ENCODE assay signal across 8 cellular contexts in the genomic region with DNA sequence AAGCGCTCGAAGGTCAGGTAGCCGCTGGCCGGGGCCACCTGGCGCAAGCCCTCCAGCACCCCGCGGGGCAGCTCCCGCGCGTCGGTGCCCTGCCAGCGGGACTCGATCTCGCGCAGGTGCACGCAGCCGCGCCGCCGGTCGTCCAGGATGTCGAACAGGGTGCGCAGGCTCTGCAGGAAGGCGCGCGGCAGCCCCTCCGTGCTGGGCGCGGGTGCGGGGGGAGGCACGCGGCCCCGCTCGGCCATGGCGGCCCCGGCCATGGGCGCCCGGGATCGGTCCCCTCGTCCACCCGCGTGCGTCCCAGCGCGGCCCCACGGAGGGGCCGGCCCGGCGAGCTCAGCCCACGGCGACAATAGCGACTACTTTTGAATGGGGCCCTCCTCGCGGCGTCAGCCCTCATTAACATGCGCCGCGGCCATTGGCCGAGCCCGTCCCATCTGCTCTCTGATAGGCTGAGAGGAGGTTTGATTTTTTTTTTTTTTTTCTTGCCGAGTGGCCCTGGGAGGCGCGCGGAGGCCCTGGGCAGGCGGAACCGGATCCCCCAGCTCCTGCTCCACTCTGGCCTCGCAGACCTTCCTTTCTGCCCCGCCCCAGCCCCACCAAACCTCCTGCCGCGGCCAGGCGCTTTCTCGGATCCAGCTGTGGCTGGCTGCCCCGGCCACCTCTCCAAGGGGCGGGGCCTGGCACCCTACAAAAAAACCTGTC. TPM values are rescaled to one million over a fixed set of nuclear protein-coding genes. Genes with fewer than 3 reads are reported as not detected.
DNase-seq lines count a peak whose midpoint lies in the region; ATAC-seq and TF ChIP-seq lines count a peak whose summit lies in the region.

A gene with protein sequence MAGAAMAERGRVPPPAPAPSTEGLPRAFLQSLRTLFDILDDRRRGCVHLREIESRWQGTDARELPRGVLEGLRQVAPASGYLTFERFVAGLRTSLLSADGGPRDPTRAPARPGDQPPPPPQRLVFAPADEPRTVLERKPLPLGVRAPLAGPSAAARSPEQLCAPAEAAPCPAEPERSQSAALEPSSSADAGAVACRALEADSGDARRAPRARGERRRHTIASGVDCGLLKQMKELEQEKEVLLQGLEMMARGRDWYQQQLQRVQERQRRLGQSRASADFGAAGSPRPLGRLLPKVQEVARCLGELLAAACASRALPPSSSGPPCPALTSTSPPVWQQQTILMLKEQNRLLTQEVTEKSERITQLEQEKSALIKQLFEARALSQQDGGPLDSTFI (minus strand): TSS at position 357 of the 705 bp plus-strand sequence. CDS start 97 bp downstream, at position 260.

- ATAC-seq in natural killer cell treated with Interleukin-12 subunit alpha and Interleukin-12 subunit beta and Interleukin-15 and Interleukin-18, amount 100 ng/mL, for 72 hours, result peak; percentile 93 to 96
- ATAC-seq in stimulated activated naive CD8-positive, alpha-beta T cell treated with anti-CD3 and anti-CD28 coated beads, Interleukin-15, Interleukin-2, amounts not matched to agents 100 U/mL and 50 U/mL, for 24 hours, result peak; percentile 90

- H3K4me1 ChIP-seq in GM23248 (ENCODE audit: insufficient read depth) (no peaks in the 10 kb centered on the region), Loucy (ENCODE audit: insufficient read depth, low read length, poor library complexity, severe bottlenecking) (peaks cover 24% of the 10 kb centered on the region)

- H3K27ac Mint-ChIP-seq in activated T-helper 1 cell treated with anti-CD3 and anti-CD28 coated beads, Interleukin-12 subunit alpha, Interleukin-12 subunit beta, Interleukin-2, Interleukin-4 antibody, amounts not matched to agents 30 ng/mL and 10 ng/mL and 1 ng/mL, durations not matched to agents 14 hours and 24 hours and 36 hours, result peak within 1 kb of the TSS; percentile 91
- peak within 1 kb of the TSS; percentile 89 to 90 for H3K27ac Mint-ChIP-seq in natural killer cell treated with Interleukin-12 subunit alpha and Interleukin-12 subunit beta and Interleukin-15 and Interleukin-18, amount 100 ng/mL, for 72 hours

- H3K79me2 ChIP-seq in GM23248 (ENCODE audit: insufficient read depth), result no peaks in the 10 kb centered on the region
- H3K79me2 ChIP-seq in Loucy (ENCODE audit: insufficient read depth, low read length), result peaks cover 59% of the 10 kb centered on the region

- 3% methylated on average over 64 to 69 of the region's 74 CpGs for WGBS in GM23248 (ENCODE audit: low coverage in 1 of 2, low lambda C conversion rate in 2 of 2, missing lambda C conversion rate in 2 of 2), 2 experiments

- POLR2A ChIA-PET in RWPE1 (lab: Yijun Ruan, JAX; ENCODE audit: low non-redundant PET), result interaction anchor here (0.6 to 2.4 kb wide), 7 partner anchors 13 to 192 kb away, joined by 3 to 15 read pairs (median 3); a partner anchor contains a TSS

- H3K27me3 ChIP-seq in GM23248 (replicated peaks; ENCODE audit: insufficient read depth) (no peaks in the 10 kb centered on the region), Loucy (ENCODE audit: insufficient read depth, low read length, poor library complexity, severe bottlenecking) (no peaks in the 10 kb centered on the region)

- in situ Hi-C loops in GM23248 (cut with MboI), result no loop called here

- no peaks in the 10 kb centered on the region for H4K20me1 ChIP-seq in GM23248 (ENCODE audit: insufficient read depth)
- peaks cover 36% of the 10 kb centered on the region for H4K20me1 ChIP-seq in Loucy (ENCODE audit: insufficient read depth, low read length, poor library complexity, severe bottlenecking)

- peak within 1 kb of the TSS; percentile 72 for H2AFZ ChIP-seq in GM23248
- H2AFZ ChIP-seq in Loucy (ENCODE audit: low read length), result peak within 1 kb of the TSS; percentile 67; the same call in 1 of the 2 replicates

- H3K9me2 ChIP-seq in GM23248 (ENCODE audit: insufficient read depth) (no peaks in the 10 kb centered on the region), Loucy (replicated peaks; ENCODE audit: low read depth, low read length) (no peaks in the 10 kb centered on the region)

- H3K9ac ChIP-seq in GM23248 (peak within 1 kb of the TSS; percentile 42; the same call in 1 of the 2 replicates), Loucy (ENCODE audit: low read depth, low read length, poor library complexity, severe bottlenecking) (peak within 1 kb of the TSS; percentile 93)

- no peaks in the 10 kb centered on the region for H3K9me3 Mint-ChIP-seq in activated T-helper 1 cell treated with anti-CD3 and anti-CD28 coated beads, Interleukin-12 subunit alpha, Interleukin-12 subunit beta, Interleukin-2, Interleukin-4 antibody, amounts not matched to agents 30 ng/mL and 10 ng/mL and 1 ng/mL, durations not matched to agents 14 hours and 24 hours and 36 hours
- H3K9me3 Mint-ChIP-seq in natural killer cell treated with Interleukin-12 subunit alpha and Interleukin-12 subunit beta and Interleukin-15 and Interleukin-18, amount 100 ng/mL, for 72 hours, result no peaks in the 10 kb centered on the region

- intact Hi-C loops in activated T-helper 1 cell treated with anti-CD3 and anti-CD28 coated beads, Interleukin-12 subunit alpha, Interleukin-12 subunit beta, Interleukin-2, Interleukin-4 antibody, amounts not matched to agents 30 ng/mL and 10 ng/mL and 1 ng/mL, durations not matched to agents 14 hours and 24 hours and 36 hours (cut with micrococcal nuclease), result loop anchor here (1.0 to 2.0 kb wide), 3 partner anchors 16 to 280 kb away; a partner anchor contains a TSS

- H3F3A ChIP-seq in GM23248 (ENCODE audit: insufficient read depth) (no peaks in the 10 kb centered on the region), Loucy (ENCODE audit: low read depth) (0 out of 2 replicates have a peak, but pooled peaks cover 3% of the 10 kb centered on the region)

- H3K4me3 ChIP-seq in GM23248 (peak within 1 kb of the TSS; percentile 65), Loucy (ENCODE audit: low read length, poor library complexity, severe bottlenecking) (peak within 1 kb of the TSS; percentile 87), fibroblast of mammary gland (ENCODE audit: control insufficient read depth, low read depth, low read length) (peak within 1 kb of the TSS; percentile 41)

- H3K27ac ChIP-seq in GM23248 (no peak within 1 kb of the TSS), RWPE1 (peak within 1 kb of the TSS; percentile 85)

- H3K36me3 ChIP-seq in GM23248 (ENCODE audit: low read depth) (no peaks in the 10 kb centered on the region), Loucy (ENCODE audit: insufficient read depth, low read length) (peaks cover 2% of the 10 kb centered on the region; the same call in 1 of the 2 replicates)

- peaks cover 16% of the 10 kb centered on the region for H3K4me1 Mint-ChIP-seq in activated T-helper 1 cell treated with anti-CD3 and anti-CD28 coated beads, Interleukin-12 subunit alpha, Interleukin-12 subunit beta, Interleukin-2, Interleukin-4 antibody, amounts not matched to agents 30 ng/mL and 10 ng/mL and 1 ng/mL, durations not matched to agents 14 hours and 24 hours and 36 hours (ENCODE audit: low read depth)
- H3K4me1 Mint-ChIP-seq in natural killer cell treated with Interleukin-12 subunit alpha and Interleukin-12 subunit beta and Interleukin-15 and Interleukin-18, amount 100 ng/mL, for 72 hours (ENCODE audit: low read depth in 2 of 2), result peaks cover 18 to 19% of the 10 kb centered on the region in 2 donors

- H3K9me3 ChIP-seq in GM23248 (ENCODE audit: low read depth) (no peaks in the 10 kb centered on the region), Loucy (ENCODE audit: insufficient read depth, low read depth, low read length) (no peaks in the 10 kb centered on the region)

- TF ChIP-seq CTCF in Loucy (conservative IDR thresholded peaks at IDR 0.05; ENCODE audit: low read length) (no peak), RWPE1 (conservative IDR thresholded peaks at IDR 0.05; ENCODE audit: low read depth) (no peak), fibroblast of mammary gland (conservative IDR thresholded peaks at IDR 0.05; ENCODE audit: control insufficient read depth, insufficient read depth, low read depth, low read length) (no peak)

- peak within 1 kb of the TSS; percentile 67 for H3K4me2 ChIP-seq in GM23248 (ENCODE audit: unreplicated experiment)
- peak within 1 kb of the TSS; percentile 98 for H3K4me2 ChIP-seq in Loucy (ENCODE audit: low read depth, low read length, poor library complexity, severe bottlenecking)

- CTCF ChIA-PET in RWPE1 (lab: Yijun Ruan, JAX), result interaction anchor here (0.6 to 6.0 kb wide), 12 partner anchors 10 to 166 kb away, joined by 3 to 76 read pairs (median 5); a partner anchor contains a TSS

- DNase-seq in DMS79 (lab: John Stamatoyannopoulos, UW), result peak; percentile 91
- DNase-seq in GM23248, result peak; percentile 93
- DNase-seq in RWPE1 (ENCODE audit: low spot score), result peak; percentile 96
- DNase-seq in activated T-helper 1 cell treated with anti-CD3 and anti-CD28 coated beads, Interleukin-12 subunit alpha, Interleukin-12 subunit beta, Interleukin-2, Interleukin-4 antibody, amounts not matched to agents 30 ng/mL and 10 ng/mL and 1 ng/mL, durations not matched to agents 14 hours and 24 hours and 36 hours (ENCODE audit: low spot score), result peak; percentile 85
- DNase-seq in fibroblast of mammary gland (ENCODE audit: low read depth), result peak; percentile 77
- peak; percentile 92 for DNase-seq in natural killer cell treated with Interleukin-12 subunit alpha and Interleukin-12 subunit beta and Interleukin-15 and Interleukin-18, amount 100 ng/mL, for 72 hours (ENCODE audit: low spot score)
- peak; percentile 83 for DNase-seq in stimulated activated naive CD8-positive, alpha-beta T cell treated with anti-CD3 and anti-CD28 coated beads, Interleukin-15, Interleukin-2, amounts not matched to agents 100 U/mL and 50 U/mL, for 24 hours

- H3K4me3 Mint-ChIP-seq in activated T-helper 1 cell treated with anti-CD3 and anti-CD28 coated beads, Interleukin-12 subunit alpha, Interleukin-12 subunit beta, Interleukin-2, Interleukin-4 antibody, amounts not matched to agents 30 ng/mL and 10 ng/mL and 1 ng/mL, durations not matched to agents 14 hours and 24 hours and 36 hours, result peak within 1 kb of the TSS; percentile 86
- H3K4me3 Mint-ChIP-seq in natural killer cell treated with Interleukin-12 subunit alpha and Interleukin-12 subunit beta and Interleukin-15 and Interleukin-18, amount 100 ng/mL, for 72 hours, result peak within 1 kb of the TSS; percentile 88

- H3K27me3 Mint-ChIP-seq in activated T-helper 1 cell treated with anti-CD3 and anti-CD28 coated beads, Interleukin-12 subunit alpha, Interleukin-12 subunit beta, Interleukin-2, Interleukin-4 antibody, amounts not matched to agents 30 ng/mL and 10 ng/mL and 1 ng/mL, durations not matched to agents 14 hours and 24 hours and 36 hours (ENCODE audit: insufficient read depth), result peaks cover 3% of the 10 kb centered on the region
- H3K27me3 Mint-ChIP-seq in natural killer cell treated with Interleukin-12 subunit alpha and Interleukin-12 subunit beta and Interleukin-15 and Interleukin-18, amount 100 ng/mL, for 72 hours, result no peaks in the 10 kb centered on the region

- peaks cover 4% of the 10 kb centered on the region for H3K36me3 Mint-ChIP-seq in activated T-helper 1 cell treated with anti-CD3 and anti-CD28 coated beads, Interleukin-12 subunit alpha, Interleukin-12 subunit beta, Interleukin-2, Interleukin-4 antibody, amounts not matched to agents 30 ng/mL and 10 ng/mL and 1 ng/mL, durations not matched to agents 14 hours and 24 hours and 36 hours (ENCODE audit: low read depth)
- no peaks in the 10 kb centered on the region for H3K36me3 Mint-ChIP-seq in natural killer cell treated with Interleukin-12 subunit alpha and Interleukin-12 subunit beta and Interleukin-15 and Interleukin-18, amount 100 ng/mL, for 72 hours

RNA-seq across cellular contexts. Expression of the gene that starts here (rescaled TPM):
- total RNA-seq in GM23248 (2014; rRNA removed; shearing (Covaris generic)), result 5.4 TPM in 2 replicates
- polyA plus RNA-seq in GM23248 (2016; fragmentation: Nextera tagmentation; extraction: Ambion mirVana), result 0.86 and 0.88 TPM in 2 replicates
- total RNA-seq in activated T-helper 1 cell treated with anti-CD3 and anti-CD28 coated beads, Interleukin-12 subunit alpha, Interleukin-12 subunit beta, Interleukin-2, Interleukin-4 antibody, amounts not matched to agents 30 ng/mL and 10 ng/mL and 1 ng/mL, durations not matched to agents 14 hours and 24 hours and 36 hours, result 23.9 and 25.1 TPM in 2 replicates
- total RNA-seq in natural killer cell treated with Interleukin-12 subunit alpha and Interleukin-12 subunit beta and Interleukin-15 and Interleukin-18, amount 100 ng/mL, for 72 hours, result 10 to 100 TPM in 1 of 2 donors, 1 to 10 TPM in 1; 9.5 to 20.8 TPM
